22 cellular contexts compared by ENCODE assay signal in genomic region chr2:128424806-128425205, GRCh38.
DNase-seq lines count a peak whose midpoint lies in the region; ATAC-seq and TF ChIP-seq lines count a peak whose summit lies in the region.
"Had no signal": no experiment of that assay in that cellular context is flagged by ENCODE, and none has a peak within 500 bp of the region (broad histone marks: within the 10 kb centered on the region; RNA-seq: fewer than 3 reads in every experiment).

No MANE protein-coding gene starts in this region.

- no peak for TF ChIP-seq POLR2A in stomach (IDR thresholded peaks at IDR 0.05)

- H4K20me1 ChIP-seq in PC-9 (ENCODE audit: insufficient read depth) = no peaks in the 10 kb centered on the region
- no peaks in the 10 kb centered on the region for H4K20me1 ChIP-seq in hepatocyte (ENCODE audit: insufficient read depth, poor library complexity, severe bottlenecking)

- no peak overlapping the region for H3K9ac ChIP-seq in endodermal cell (ENCODE audit: extremely low read depth, low read length, poor library complexity, severe bottlenecking)

- CTCF ChIA-PET in PC-9 (lab: Charles Lee) = no interaction called here

- H3K79me2 ChIP-seq in PC-9 (ENCODE audit: low read depth) (no peaks in the 10 kb centered on the region), hepatocyte (no peaks in the 10 kb centered on the region)

- H3K27me3 ChIP-seq in PC-9 (ENCODE audit: insufficient read depth, low read depth) (no peaks in the 10 kb centered on the region), endodermal cell (ENCODE audit: control insufficient read depth, insufficient read depth, low read length, poor library complexity, severe bottlenecking) (no peaks in the 10 kb centered on the region), stomach (no peaks in the 10 kb centered on the region), hepatocyte (no peaks in the 10 kb centered on the region)
- H3K27me3 ChIP-seq: gastrocnemius medialis, vagina had no signal

- H3K9me2 ChIP-seq in PC-9 (ENCODE audit: insufficient read depth) (no peaks in the 10 kb centered on the region), hepatocyte (replicated peaks; ENCODE audit: insufficient read depth) (no peaks in the 10 kb centered on the region)

- H3K4me1 Mint-ChIP-seq in endodermal cell = peaks cover 34% of the 10 kb centered on the region
- H3K4me1 Mint-ChIP-seq: stimulated activated naive CD8-positive, alpha-beta T cell treated with anti-CD3 and anti-CD28 coated beads, Interleukin-15, amount 100 ng/mL, for 72 hours had no signal

- no peak for TF ChIP-seq CTCF in PC-9 (conservative IDR thresholded peaks at IDR 0.05)
- TF ChIP-seq CTCF in endodermal cell (conservative IDR thresholded peaks at IDR 0.05) = no peak
- no peak for TF ChIP-seq CTCF in stomach (IDR thresholded peaks at IDR 0.05)
- TF ChIP-seq CTCF in hepatocyte (IDR thresholded peaks at IDR 0.05; ENCODE audit: poor library complexity) = no peak

- H2AFZ ChIP-seq in PC-9 = no peak overlapping the region
- H2AFZ ChIP-seq in hepatocyte = no peak overlapping the region

- 67 to 69% methylated on average over 3 to 7 of the region's 7 CpGs for WGBS in endodermal cell (ENCODE audit: insufficient coverage in 1 of 2, insufficient read length in 1 of 2), 2 experiments
- WGBS in stomach, 5 donors = 23 to 52% (median 40%) methylated on average over 3 to 7 of the region's 7 CpGs
- 49% methylated on average over 7 of the region's 7 CpGs for WGBS in hepatocyte (ENCODE audit: low lambda C conversion rate, missing lambda C conversion rate)

- no peaks in the 10 kb centered on the region for H3K36me3 Mint-ChIP-seq in endodermal cell (ENCODE audit: low read depth)

- no peak for TF ChIP-seq EP300 in stomach (IDR thresholded peaks at IDR 0.05)

- no TSS peak for BruUV-seq in PC-9 (replicated peaks; lab: Mats Ljungman, UMichigan)

- H3K9me3 ChIP-seq in PC-9 (ENCODE audit: insufficient read depth, low read depth) (peaks cover 15% of the 10 kb centered on the region; the same call in 1 of the 2 replicates), endodermal cell (ENCODE audit: control insufficient read depth, low read length) (peaks cover 34% of the 10 kb centered on the region), stomach (peaks cover 0 to 21% (median 13%) of the 10 kb centered on the region in 4 donors), hepatocyte (ENCODE audit: low read depth) (no peaks in the 10 kb centered on the region)

- H3F3A ChIP-seq in PC-9 (ENCODE audit: insufficient read depth, low read depth) = peaks cover 48% of the 10 kb centered on the region

- peak overlapping the region; percentile 70 for H3K27ac ChIP-seq in PC-9
- H3K27ac ChIP-seq in endodermal cell (ENCODE audit: low read depth, low read length) = no peak overlapping the region
- no peak overlapping the region for H3K27ac ChIP-seq in stomach
- no peak overlapping the region for H3K27ac ChIP-seq in hepatocyte
- H3K27ac ChIP-seq: A549, epithelial cell of prostate, gastrocnemius medialis, vagina had no signal

- H3K27ac Mint-ChIP-seq in endodermal cell = peak overlapping the region; percentile 49
- H3K27ac Mint-ChIP-seq: CD4-positive, alpha-beta T cell; naive thymus-derived CD8-positive, alpha-beta T cell; stimulated activated naive CD8-positive, alpha-beta T cell treated with anti-CD3 and anti-CD28 coated beads, Interleukin-15, amount 100 ng/mL, for 72 hours; T-helper 1 cell treated with Interleukin-12 subunit alpha and Interleukin-12 subunit beta and Interleukin-4 antibody, amounts not matched to agents 30 μg/mL and 1 μg/mL, for 36 hours had no signal

- H3K36me3 ChIP-seq in PC-9 (ENCODE audit: low read depth) = 0 out of 2 replicates have a peak, but pooled peaks cover 5% of the 10 kb centered on the region
- no peaks in the 10 kb centered on the region for H3K36me3 ChIP-seq in endodermal cell (ENCODE audit: control insufficient read depth, insufficient read depth, low read length)
- H3K36me3 ChIP-seq in stomach = no peaks in the 10 kb centered on the region
- H3K36me3 ChIP-seq in hepatocyte (replicated peaks; ENCODE audit: insufficient read depth, low read depth) = no peaks in the 10 kb centered on the region
- H3K36me3 ChIP-seq: gastrocnemius medialis, vagina had no signal

- POLR2A ChIA-PET in PC-9 (lab: Charles Lee; ENCODE audit: unreplicated experiment) = no interaction called here

- peaks cover 35% of the 10 kb centered on the region for H3K9me3 Mint-ChIP-seq in endodermal cell
- H3K9me3 Mint-ChIP-seq: CD4-positive, alpha-beta T cell had no signal

- no peak overlapping the region for H3K4me3 Mint-ChIP-seq in endodermal cell
- H3K4me3 Mint-ChIP-seq: CD4-positive, alpha-beta T cell; naive thymus-derived CD8-positive, alpha-beta T cell; stimulated activated naive CD8-positive, alpha-beta T cell treated with anti-CD3 and anti-CD28 coated beads, Interleukin-15, amount 100 ng/mL, for 72 hours; T-helper 1 cell treated with Interleukin-12 subunit alpha and Interleukin-12 subunit beta and Interleukin-4 antibody, amounts not matched to agents 30 μg/mL and 1 μg/mL, for 36 hours had no signal

- H3K4me2 ChIP-seq in PC-9 = peak overlapping the region; percentile 73
- no peak overlapping the region for H3K4me2 ChIP-seq in hepatocyte

- intact Hi-C loops in PC-9 (cut with micrococcal nuclease; ENCODE audit: unreplicated experiment) = loop anchor here (5.0 kb wide), 2 partner anchors 97 to 103 kb away; no protein-coding TSS in a partner anchor
- intact Hi-C loops in stomach (cut with DNase I; ENCODE audit: low total_unique reads) = no loop called here

- peaks cover 12% of the 10 kb centered on the region for H3K27me3 Mint-ChIP-seq in endodermal cell (ENCODE audit: insufficient read depth)
- H3K27me3 Mint-ChIP-seq: CD4-positive, alpha-beta T cell had no signal

- peak; percentile 33 for DNase-seq in activated effector memory CD4-positive, alpha-beta T cell treated with anti-CD3 and anti-CD28 coated beads, Interleukin-2, amount 50 U/mL, for 16 hours
- DNase-seq in activated effector memory CD4-positive, alpha-beta T cell treated with Interleukin-2 at 50 U/mL for 16 hours = no peak
- peak in 1 of 2 experiments; percentile 73 for DNase-seq in PC-9
- peak; percentile 41 for DNase-seq in endodermal cell
- peak; percentile 28 for DNase-seq in stomach
- no peak for DNase-seq in GF-D8 (lab: John Stamatoyannopoulos, UW)
- no peak for DNase-seq in hepatocyte (ENCODE audit: low spot score)
- DNase-seq: activated gamma-delta T cell treated with Interleukin-2 at 50 U/mL for 16 hours; DND-41; Kasumi-1; mammary epithelial cell; NCI-H1436 treated with DMSO at 0.1 percent for 48 hours; NCI-H2171 treated with DMSO at 0.1 percent for 48 hours; stimulated activated naive CD8-positive, alpha-beta T cell treated with anti-CD3 and anti-CD28 coated beads, Interleukin-15, amount 100 ng/mL, for 72 hours had no signal

- H3K4me3 ChIP-seq in PC-9 (no peak overlapping the region), endodermal cell (ENCODE audit: low read length) (no peak overlapping the region), stomach (no peak overlapping the region), hepatocyte (no peak overlapping the region)
- H3K4me3 ChIP-seq: A549, gastrocnemius medialis, vagina had no signal

- no peak for ATAC-seq in HG03045 (IDR thresholded peaks at IDR 0.05; ENCODE audit: unreplicated experiment)
- ATAC-seq: A549; gastrocnemius medialis; naive thymus-derived CD8-positive, alpha-beta T cell; stimulated activated naive CD8-positive, alpha-beta T cell treated with anti-CD3 and anti-CD28 coated beads, Interleukin-15, amount 100 ng/mL, for 72 hours had no signal

- H3K4me1 ChIP-seq in PC-9 (replicated peaks; ENCODE audit: insufficient read depth) (peaks cover 62% of the 10 kb centered on the region), endodermal cell (ENCODE audit: control insufficient read depth, insufficient read depth, low read length) (peaks cover 12% of the 10 kb centered on the region), stomach (peaks cover 0 to 7% (median 7%) of the 10 kb centered on the region in 4 donors), hepatocyte (ENCODE audit: insufficient read depth) (no peaks in the 10 kb centered on the region)
- H3K4me1 ChIP-seq: gastrocnemius medialis, vagina had no signal

Comparison
In these comparisons a context has a peak if more than half of its experiments do, and no peak if none do; other contexts are left out.
1. DNase-seq: peak in activated effector memory CD4-positive, alpha-beta T cell treated with anti-CD3 and anti-CD28 coated beads, Interleukin-2, amount 50 U/mL, for 16 hours (single experiment), endodermal cell (single experiment) and stomach (single experiment); none in activated effector memory CD4-positive, alpha-beta T cell treated with Interleukin-2 at 50 U/mL for 16 hours (single experiment), GF-D8 (single experiment) and hepatocyte (single experiment).